ENCODE assay signal across 1 cellular context in the genomic region with DNA sequence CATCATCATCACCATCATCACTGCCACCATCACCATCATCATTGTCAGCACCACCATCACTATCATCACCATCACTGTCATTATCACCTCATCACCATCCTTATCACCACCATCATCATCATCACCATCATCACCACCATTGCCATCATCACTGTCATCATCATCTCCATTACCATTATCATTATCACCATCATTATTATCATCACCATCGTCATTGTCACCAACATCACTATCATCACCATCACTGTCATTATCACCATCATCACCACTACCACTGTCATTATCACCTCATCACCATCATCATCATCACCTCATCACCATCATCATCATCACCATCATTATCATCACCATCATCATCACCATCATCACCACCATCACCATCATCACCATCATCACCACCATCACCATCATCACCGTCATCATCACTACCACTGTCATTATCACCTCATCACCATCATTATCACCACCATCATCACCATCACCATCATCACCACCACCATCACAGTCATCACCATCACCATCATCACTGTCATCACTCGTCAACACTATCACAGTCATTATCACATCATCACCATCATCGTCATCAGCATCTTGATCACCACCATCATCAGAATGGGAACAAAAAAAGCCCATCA.
A peak's percentile ranks its signal among the peaks of the same experiment; 100 is the strongest.
TF ChIP-seq lines count a peak whose summit lies in the region.

No MANE protein-coding gene starts in this region.

TF ChIP-seq in HEK293, 187 proteins besides CTCF, POLR2A, EP300 and RAD21 (continued from another document):
- TF ChIP-seq, protein P1, sequence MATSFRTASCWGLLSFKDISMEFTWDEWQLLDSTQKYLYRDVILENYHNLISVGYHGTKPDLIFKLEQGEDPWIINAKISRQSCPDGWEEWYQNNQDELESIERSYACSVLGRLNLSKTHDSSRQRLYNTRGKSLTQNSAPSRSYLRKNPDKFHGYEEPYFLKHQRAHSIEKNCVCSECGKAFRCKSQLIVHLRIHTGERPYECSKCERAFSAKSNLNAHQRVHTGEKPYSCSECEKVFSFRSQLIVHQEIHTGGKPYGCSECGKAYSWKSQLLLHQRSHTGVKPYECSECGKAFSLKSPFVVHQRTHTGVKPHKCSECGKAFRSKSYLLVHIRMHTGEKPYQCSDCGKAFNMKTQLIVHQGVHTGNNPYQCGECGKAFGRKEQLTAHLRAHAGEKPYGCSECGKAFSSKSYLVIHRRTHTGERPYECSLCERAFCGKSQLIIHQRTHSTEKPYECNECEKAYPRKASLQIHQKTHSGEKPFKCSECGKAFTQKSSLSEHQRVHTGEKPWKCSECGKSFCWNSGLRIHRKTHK (tag by site-specific recombination; IDR thresholded peaks at IDR 0.05): 0 out of 2 replicates have a peak, but pooled peaks have one; percentile 20
- TF ChIP-seq ZNF354C (tag by site-specific recombination; IDR thresholded peaks at IDR 0.05; ENCODE audit: borderline replicate concordance, low read depth): no peak
- TF ChIP-seq, protein P2, sequence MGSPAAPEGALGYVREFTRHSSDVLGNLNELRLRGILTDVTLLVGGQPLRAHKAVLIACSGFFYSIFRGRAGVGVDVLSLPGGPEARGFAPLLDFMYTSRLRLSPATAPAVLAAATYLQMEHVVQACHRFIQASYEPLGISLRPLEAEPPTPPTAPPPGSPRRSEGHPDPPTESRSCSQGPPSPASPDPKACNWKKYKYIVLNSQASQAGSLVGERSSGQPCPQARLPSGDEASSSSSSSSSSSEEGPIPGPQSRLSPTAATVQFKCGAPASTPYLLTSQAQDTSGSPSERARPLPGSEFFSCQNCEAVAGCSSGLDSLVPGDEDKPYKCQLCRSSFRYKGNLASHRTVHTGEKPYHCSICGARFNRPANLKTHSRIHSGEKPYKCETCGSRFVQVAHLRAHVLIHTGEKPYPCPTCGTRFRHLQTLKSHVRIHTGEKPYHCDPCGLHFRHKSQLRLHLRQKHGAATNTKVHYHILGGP (tag by site-specific recombination; IDR thresholded peaks at IDR 0.05): 0 out of 2 replicates have a peak, but pooled peaks have one; percentile 7
- TF ChIP-seq, protein P3, sequence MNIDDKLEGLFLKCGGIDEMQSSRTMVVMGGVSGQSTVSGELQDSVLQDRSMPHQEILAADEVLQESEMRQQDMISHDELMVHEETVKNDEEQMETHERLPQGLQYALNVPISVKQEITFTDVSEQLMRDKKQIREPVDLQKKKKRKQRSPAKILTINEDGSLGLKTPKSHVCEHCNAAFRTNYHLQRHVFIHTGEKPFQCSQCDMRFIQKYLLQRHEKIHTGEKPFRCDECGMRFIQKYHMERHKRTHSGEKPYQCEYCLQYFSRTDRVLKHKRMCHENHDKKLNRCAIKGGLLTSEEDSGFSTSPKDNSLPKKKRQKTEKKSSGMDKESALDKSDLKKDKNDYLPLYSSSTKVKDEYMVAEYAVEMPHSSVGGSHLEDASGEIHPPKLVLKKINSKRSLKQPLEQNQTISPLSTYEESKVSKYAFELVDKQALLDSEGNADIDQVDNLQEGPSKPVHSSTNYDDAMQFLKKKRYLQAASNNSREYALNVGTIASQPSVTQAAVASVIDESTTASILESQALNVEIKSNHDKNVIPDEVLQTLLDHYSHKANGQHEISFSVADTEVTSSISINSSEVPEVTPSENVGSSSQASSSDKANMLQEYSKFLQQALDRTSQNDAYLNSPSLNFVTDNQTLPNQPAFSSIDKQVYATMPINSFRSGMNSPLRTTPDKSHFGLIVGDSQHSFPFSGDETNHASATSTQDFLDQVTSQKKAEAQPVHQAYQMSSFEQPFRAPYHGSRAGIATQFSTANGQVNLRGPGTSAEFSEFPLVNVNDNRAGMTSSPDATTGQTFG (tag by site-specific recombination; IDR thresholded peaks at IDR 0.05; ENCODE audit: borderline replicate concordance): peak; percentile 82; the same call in 1 of the 2 replicates
- TF ChIP-seq ZNF521 (tag by site-specific recombination; IDR thresholded peaks at IDR 0.05): 0 out of 2 replicates have a peak, but pooled peaks have one; percentile 63
- TF ChIP-seq, protein P4, sequence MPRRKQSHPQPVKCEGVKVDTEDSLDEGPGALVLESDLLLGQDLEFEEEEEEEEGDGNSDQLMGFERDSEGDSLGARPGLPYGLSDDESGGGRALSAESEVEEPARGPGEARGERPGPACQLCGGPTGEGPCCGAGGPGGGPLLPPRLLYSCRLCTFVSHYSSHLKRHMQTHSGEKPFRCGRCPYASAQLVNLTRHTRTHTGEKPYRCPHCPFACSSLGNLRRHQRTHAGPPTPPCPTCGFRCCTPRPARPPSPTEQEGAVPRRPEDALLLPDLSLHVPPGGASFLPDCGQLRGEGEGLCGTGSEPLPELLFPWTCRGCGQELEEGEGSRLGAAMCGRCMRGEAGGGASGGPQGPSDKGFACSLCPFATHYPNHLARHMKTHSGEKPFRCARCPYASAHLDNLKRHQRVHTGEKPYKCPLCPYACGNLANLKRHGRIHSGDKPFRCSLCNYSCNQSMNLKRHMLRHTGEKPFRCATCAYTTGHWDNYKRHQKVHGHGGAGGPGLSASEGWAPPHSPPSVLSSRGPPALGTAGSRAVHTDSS (tag by site-specific recombination; IDR thresholded peaks at IDR 0.05): peak; percentile 95
- peak; percentile 15; the same call in 1 of the 2 replicates for TF ChIP-seq YY2 (tag by site-specific recombination; IDR thresholded peaks at IDR 0.05)
- TF ChIP-seq ZBTB21 (tag by site-specific recombination; IDR thresholded peaks at IDR 0.05): no peak
- no peak for TF ChIP-seq ZSCAN16 (tag by site-specific recombination; IDR thresholded peaks at IDR 0.05)
- TF ChIP-seq ZNF707 (tag by site-specific recombination; IDR thresholded peaks at IDR 0.05): 0 out of 2 replicates have a peak, but pooled peaks have one; percentile 17
